ENCODE assay signal across 14 cellular contexts in genomic region chr2:68371581-68371980, GRCh38. TPM values are rescaled to one million over a fixed set of nuclear protein-coding genes. Genes with fewer than 3 reads are reported as not detected.
DNase-seq lines count a peak whose midpoint lies in the region; ATAC-seq and TF ChIP-seq lines count a peak whose summit lies in the region.
"Had no signal": no experiment of that assay in that cellular context is flagged by ENCODE, and none has a peak within 500 bp of the region (broad histone marks: within the 10 kb centered on the region; RNA-seq: fewer than 3 reads in every experiment).

No MANE protein-coding gene starts in this region.

- H3K4me2 ChIP-seq in DOHH2 (ENCODE audit: low read length) (peak overlapping the region; percentile 28), SU-DHL-6 (ENCODE audit: low read depth, low read length, poor library complexity, severe bottlenecking) (peak overlapping the region; percentile 27)

- DNase-seq in naive thymus-derived CD8-positive, alpha-beta T cell: no peak
- DNase-seq in H7: no peak
- no peak for DNase-seq in stimulated activated CD4-positive, alpha-beta T cell treated with anti-CD3 and anti-CD28 coated beads, Interleukin-1b, Interleukin-23, amount 100 ng/mL, for 48 hours
- DNase-seq: activated T-cell treated with anti-CD3 and anti-CD28 coated beads, Interleukin-2, amount 50 U/mL, for 24 hours; body of pancreas; gastrocnemius medialis; GOT3; NCI-H2029 treated with DMSO at 0.1 percent for 48 hours had no signal

- H3K27ac ChIP-seq in DOHH2 (ENCODE audit: low read depth, low read length) (no peak overlapping the region), SU-DHL-6 (ENCODE audit: low read depth, low read length) (no peak overlapping the region)
- H3K27ac ChIP-seq: body of pancreas, gastrocnemius medialis, SK-N-MC had no signal

- no peaks in the 10 kb centered on the region for H3K9me2 ChIP-seq in DOHH2 (replicated peaks; ENCODE audit: control insufficient read depth, low read length)
- no peaks in the 10 kb centered on the region for H3K9me2 ChIP-seq in SU-DHL-6 (replicated peaks; ENCODE audit: insufficient read depth, low read length)

- peaks cover 0 to 6% (median 2%) of the 10 kb centered on the region in 9 donors for H3K9me3 Mint-ChIP-seq in naive thymus-derived CD8-positive, alpha-beta T cell

- POLR2A ChIA-PET in naive thymus-derived CD8-positive, alpha-beta T cell (lab: Charles Lee): no interaction called here

- H3K27me3 ChIP-seq in DOHH2 (ENCODE audit: control insufficient read depth, low read length) (no peaks in the 10 kb centered on the region), SU-DHL-6 (ENCODE audit: low read length) (no peaks in the 10 kb centered on the region), H7 (ENCODE audit: control insufficient read depth, insufficient read depth, low read length) (no peaks in the 10 kb centered on the region)
- H3K27me3 ChIP-seq: body of pancreas, gastrocnemius medialis had no signal

- ATAC-seq in HG02884 (IDR thresholded peaks at IDR 0.05; ENCODE audit: unreplicated experiment): peak; percentile 43
- ATAC-seq in naive thymus-derived CD8-positive, alpha-beta T cell: peak; percentile 32 to 39
- no peak for ATAC-seq in GM19467 (IDR thresholded peaks at IDR 0.05; ENCODE audit: unreplicated experiment)
- no peak for ATAC-seq in GM18502 (IDR thresholded peaks at IDR 0.05; ENCODE audit: poor library complexity, unreplicated experiment)
- ATAC-seq: body of pancreas, gastrocnemius medialis had no signal

- no peaks in the 10 kb centered on the region for H3K27me3 Mint-ChIP-seq in naive thymus-derived CD8-positive, alpha-beta T cell

- H3K36me3 ChIP-seq in DOHH2 (ENCODE audit: control insufficient read depth, low read length) (peaks cover 20% of the 10 kb centered on the region), SU-DHL-6 (ENCODE audit: low read length) (0 out of 2 replicates have a peak, but pooled peaks cover 8% of the 10 kb centered on the region), H7 (replicated peaks; ENCODE audit: control insufficient read depth, insufficient read depth, low read length) (no peaks in the 10 kb centered on the region)
- H3K36me3 ChIP-seq: gastrocnemius medialis had no signal

- H3K4me1 Mint-ChIP-seq in naive thymus-derived CD8-positive, alpha-beta T cell: peaks cover 1 to 80% (median 5%) of the 10 kb centered on the region in 4 donors

- peak overlapping the region in 3 of 10 donors; percentile 5 to 66 (median 45) for H3K27ac Mint-ChIP-seq in naive thymus-derived CD8-positive, alpha-beta T cell
- H3K27ac Mint-ChIP-seq: activated T-cell treated with anti-CD3 and anti-CD28 coated beads, Interleukin-2, amount 50 U/mL, for 24 hours had no signal

- H3K4me3 ChIP-seq in DOHH2 (ENCODE audit: low read length): peak overlapping the region; percentile 7
- no peak overlapping the region for H3K4me3 ChIP-seq in SU-DHL-6 (ENCODE audit: insufficient read depth, low read length, poor library complexity, severe bottlenecking)
- H3K4me3 ChIP-seq in H7 (ENCODE audit: insufficient read depth, low read depth, low read length): no peak overlapping the region
- H3K4me3 ChIP-seq: body of pancreas, gastrocnemius medialis, SK-N-MC had no signal

- peak overlapping the region in 3 of 10 donors; percentile 32 to 72 (median 54) for H3K4me3 Mint-ChIP-seq in naive thymus-derived CD8-positive, alpha-beta T cell
- H3K4me3 Mint-ChIP-seq: activated T-cell treated with anti-CD3 and anti-CD28 coated beads, Interleukin-2, amount 50 U/mL, for 24 hours had no signal

- H4K20me1 ChIP-seq in DOHH2 (ENCODE audit: control insufficient read depth, insufficient read depth, low read depth, low read length) (no peaks in the 10 kb centered on the region), SU-DHL-6 (ENCODE audit: low read depth, low read length) (no peaks in the 10 kb centered on the region)

- TF ChIP-seq CTCF in DOHH2 (IDR thresholded peaks at IDR 0.05; ENCODE audit: low read depth, low read length, poor library complexity, severe bottlenecking): no peak
- no peak for TF ChIP-seq CTCF in SU-DHL-6 (IDR thresholded peaks at IDR 0.05; ENCODE audit: insufficient read depth, low read length, poor library complexity, severe bottlenecking)

- no peak overlapping the region for H3K9ac ChIP-seq in SU-DHL-6 (ENCODE audit: low read length)

- H3F3A ChIP-seq in DOHH2 (ENCODE audit: control insufficient read depth, insufficient read depth) (0 out of 2 replicates have a peak, but pooled peaks cover 3% of the 10 kb centered on the region), SU-DHL-6 (ENCODE audit: insufficient read depth) (0 out of 2 replicates have a peak, but pooled peaks cover 8% of the 10 kb centered on the region)

- H3K36me3 Mint-ChIP-seq in naive thymus-derived CD8-positive, alpha-beta T cell: peaks cover 0 to 2% (median 0%) of the 10 kb centered on the region in 3 donors

- H3K79me2 ChIP-seq in DOHH2 (ENCODE audit: control insufficient read depth, low read length) (peaks cover 77% of the 10 kb centered on the region), SU-DHL-6 (ENCODE audit: insufficient read depth, low read length) (peaks cover 94% of the 10 kb centered on the region)

- H3K9me3 ChIP-seq in DOHH2 (ENCODE audit: control insufficient read depth, insufficient read depth, low read length) (peaks cover 9% of the 10 kb centered on the region), SU-DHL-6 (ENCODE audit: insufficient read depth, low read length) (no peaks in the 10 kb centered on the region)
- H3K9me3 ChIP-seq: body of pancreas, gastrocnemius medialis had no signal

- no peak overlapping the region for H2AFZ ChIP-seq in SU-DHL-6 (ENCODE audit: low read depth, low read length, severe bottlenecking)

- H3K4me1 ChIP-seq in DOHH2 (ENCODE audit: control insufficient read depth, low read length): peaks cover 66% of the 10 kb centered on the region
- H3K4me1 ChIP-seq: body of pancreas, gastrocnemius medialis had no signal

RNA-seq across cellular contexts. Expression of gene PLEK, which starts 6.5 kb away (rescaled TPM):
- 1 to 10 TPM; 3.9 TPM for total RNA-seq in naive thymus-derived CD8-positive, alpha-beta T cell
- polyA plus RNA-seq in naive thymus-derived CD8-positive, alpha-beta T cell: 100 to 1,000 TPM in 1 of 3 donors, 1 to 10 TPM in 2; 2.6 to 148 (median 3.0) TPM
- not detected in 2 replicates for total RNA-seq in H7 (2014; rRNA removed; shearing (Covaris generic))

RNA-seq across cellular contexts. Expression of gene CNRIP1, which starts 51.8 kb away (rescaled TPM):
- total RNA-seq in naive thymus-derived CD8-positive, alpha-beta T cell: not detected
- polyA plus RNA-seq in naive thymus-derived CD8-positive, alpha-beta T cell: not detected
- 0.80 and 0.81 TPM in 2 replicates for total RNA-seq in H7 (2014; rRNA removed; shearing (Covaris generic))

Comparison
In these comparisons a context has a peak if more than half of its experiments do, and no peak if none do; other contexts are left out.
1. ATAC-seq: peak in HG02884 (single experiment) and naive thymus-derived CD8-positive, alpha-beta T cell (2 of 2); none in GM19467 (single experiment) and GM18502 (single experiment).